8 cellular contexts compared by ENCODE assay signal in the genomic region with DNA sequence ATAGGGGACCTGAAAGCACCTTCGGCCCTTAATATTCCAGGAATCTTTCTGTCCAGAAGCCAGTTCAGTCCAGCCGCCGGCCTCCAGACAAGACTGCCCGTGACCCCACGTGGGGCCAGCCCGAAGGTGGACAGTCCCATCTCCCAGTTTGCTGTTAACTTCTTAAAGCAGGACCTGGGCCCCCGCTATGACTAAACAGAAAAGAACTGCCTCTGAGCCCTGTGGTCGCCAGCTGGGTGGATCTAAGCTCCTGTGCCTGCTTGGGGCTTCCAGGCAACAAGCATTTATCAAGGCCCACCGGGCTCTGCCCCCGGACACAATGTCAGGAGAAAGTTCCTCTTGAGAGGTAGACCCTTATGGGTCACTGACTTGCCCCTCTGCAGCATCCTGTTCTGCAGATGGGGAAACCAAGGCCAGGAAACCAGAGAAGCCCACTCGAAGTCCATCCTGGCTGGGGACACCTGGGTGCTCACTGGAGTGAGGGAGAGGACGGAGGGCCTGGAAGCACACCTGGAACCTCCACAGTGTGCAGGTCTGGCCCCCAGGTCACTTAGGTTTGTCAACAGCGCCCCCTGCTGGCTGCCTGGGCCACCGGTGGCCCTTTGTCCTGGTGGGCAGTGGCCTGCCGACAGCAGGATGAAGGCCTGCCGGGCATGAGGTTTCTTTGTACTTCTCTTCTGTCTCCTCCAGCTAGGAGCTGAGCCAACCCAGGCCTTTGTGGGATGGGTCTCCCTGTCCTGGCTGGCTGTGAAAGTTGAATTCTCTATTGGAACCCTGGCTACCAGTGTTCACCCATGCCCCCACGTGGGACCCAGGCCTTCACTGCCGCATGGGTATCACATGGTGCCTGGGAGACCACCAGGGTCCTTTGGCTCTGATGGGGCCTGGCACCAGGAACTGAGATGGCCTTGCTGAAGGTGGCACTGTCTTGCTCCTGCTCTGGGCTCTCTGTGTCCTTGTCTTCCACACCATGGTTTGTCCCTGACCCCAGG.
DNase-seq lines count a peak whose midpoint lies in the region; ATAC-seq and TF ChIP-seq lines count a peak whose summit lies in the region.

No MANE protein-coding gene starts in this region.

- H3K4me2 ChIP-seq in GM23338 = no peak overlapping the region

- H3K4me3 Mint-ChIP-seq in CD8-positive, alpha-beta T cell = no peak overlapping the region
- no peak overlapping the region for H3K4me3 Mint-ChIP-seq in GM23338
- H3K4me3 Mint-ChIP-seq in activated CD8-positive, alpha-beta T cell treated with anti-CD3 and anti-CD28 coated beads, Interleukin-2, amount 10 ng/mL, durations not matched to agents 7 days and 5 days = no peak overlapping the region

- no peaks in the 10 kb centered on the region for H3K36me3 ChIP-seq in CD8-positive, alpha-beta T cell (ENCODE audit: insufficient read depth, low read length)
- no peaks in the 10 kb centered on the region for H3K36me3 ChIP-seq in GM23338 (ENCODE audit: insufficient read depth)
- H3K36me3 ChIP-seq in effector memory CD4-positive, alpha-beta T cell (ENCODE audit: control insufficient read depth, insufficient read depth, low read length) = peaks cover 5% of the 10 kb centered on the region
- peaks cover 11% of the 10 kb centered on the region for H3K36me3 ChIP-seq in muscle layer of colon (ENCODE audit: insufficient read depth, low read length)

- H3K9me2 ChIP-seq in GM23338 (ENCODE audit: insufficient read depth) = no peaks in the 10 kb centered on the region

- H3K27ac ChIP-seq in CD8-positive, alpha-beta T cell (ENCODE audit: low read depth, low read length) = no peak overlapping the region
- no peak overlapping the region for H3K27ac ChIP-seq in GM23338 (ENCODE audit: low read depth)
- no peak overlapping the region for H3K27ac ChIP-seq in effector memory CD4-positive, alpha-beta T cell (ENCODE audit: insufficient read depth, low read length, poor library complexity, severe bottlenecking)
- peak overlapping the region; percentile 56 for H3K27ac ChIP-seq in muscle layer of colon (ENCODE audit: low read depth, low read length)

- CTCF ChIA-PET in CD8-positive, alpha-beta T cell (lab: Charles Lee) = interaction anchor here (0.6 to 12.1 kb wide), 46 partner anchors 7 to 1186 kb away, joined by 3 to 204 read pairs (median 6); partner anchors contain the start of gene POLR3A
- CTCF ChIA-PET in activated CD8-positive, alpha-beta T cell treated with anti-CD3 and anti-CD28 coated beads, Interleukin-2, amount 10 ng/mL, durations not matched to agents 7 days and 5 days (lab: Charles Lee) = interaction anchor here (0.7 to 4.3 kb wide), 34 partner anchors 9 to 1150 kb away, joined by 3 to 29 read pairs (median 4); no protein-coding TSS in a partner anchor

- H3K4me3 ChIP-seq in CD8-positive, alpha-beta T cell (ENCODE audit: low read depth, low read length) = no peak overlapping the region
- H3K4me3 ChIP-seq in GM23338 = no peak overlapping the region
- no peak overlapping the region for H3K4me3 ChIP-seq in effector memory CD4-positive, alpha-beta T cell (ENCODE audit: insufficient read depth, low read depth, low read length, poor library complexity, severe bottlenecking)
- no peak overlapping the region for H3K4me3 ChIP-seq in muscle layer of colon (ENCODE audit: low read depth in 1 of 2, low read length in 2 of 2)

- H3K27ac Mint-ChIP-seq in CD8-positive, alpha-beta T cell = no peak overlapping the region
- no peak overlapping the region for H3K27ac Mint-ChIP-seq in GM23338
- H3K27ac Mint-ChIP-seq in activated CD8-positive, alpha-beta T cell treated with anti-CD3 and anti-CD28 coated beads, Interleukin-2, amount 10 ng/mL, durations not matched to agents 7 days and 5 days = no peak overlapping the region

- H3K27me3 Mint-ChIP-seq in CD8-positive, alpha-beta T cell (ENCODE audit: low read depth) = no peaks in the 10 kb centered on the region
- H3K27me3 Mint-ChIP-seq in GM23338 (ENCODE audit: insufficient read depth, low read depth, poor library complexity) = peaks cover 7% of the 10 kb centered on the region
- no peaks in the 10 kb centered on the region for H3K27me3 Mint-ChIP-seq in activated CD8-positive, alpha-beta T cell treated with anti-CD3 and anti-CD28 coated beads, Interleukin-2, amount 10 ng/mL, durations not matched to agents 7 days and 5 days (ENCODE audit: low read depth)

- H3K9me3 Mint-ChIP-seq in CD8-positive, alpha-beta T cell = no peaks in the 10 kb centered on the region
- no peaks in the 10 kb centered on the region for H3K9me3 Mint-ChIP-seq in GM23338
- no peaks in the 10 kb centered on the region for H3K9me3 Mint-ChIP-seq in activated CD8-positive, alpha-beta T cell treated with anti-CD3 and anti-CD28 coated beads, Interleukin-2, amount 10 ng/mL, durations not matched to agents 7 days and 5 days (ENCODE audit: insufficient read depth)

- peak; percentile 46 to 89 (median 71) for DNase-seq in CD8-positive, alpha-beta T cell
- DNase-seq in GM23338 (ENCODE audit: low spot score) = peak; percentile 88
- peak; percentile 4 for DNase-seq in NCI-H345 treated with DMSO at 0.1 percent for 48 hours (lab: John Stamatoyannopoulos, UW; ENCODE audit: unreplicated experiment)
- peak; percentile 81 for DNase-seq in activated CD8-positive, alpha-beta T cell treated with anti-CD3 and anti-CD28 coated beads, Interleukin-2, amount 10 ng/mL, durations not matched to agents 7 days and 5 days
- peak; percentile 33 to 63 (median 54) for DNase-seq in effector memory CD4-positive, alpha-beta T cell
- peak; percentile 49 to 61 for DNase-seq in stimulated activated CD8-positive, alpha-beta memory T cell treated with anti-CD3 and anti-CD28 coated beads, Interleukin-7, amount 100 ng/mL, for 1 hour (ENCODE audit: low read depth in 2 of 2)

- intact Hi-C loops in CD8-positive, alpha-beta T cell (cut with DNase I, micrococcal nuclease) = loop anchor here (1.0 to 10.0 kb wide), 9 partner anchors 129 to 1482 kb away; partner anchors contain the start of gene ZMIZ1 (in 1 of the 2)

- H3K4me1 Mint-ChIP-seq in CD8-positive, alpha-beta T cell (ENCODE audit: low read depth) = no peaks in the 10 kb centered on the region
- peaks cover 10% of the 10 kb centered on the region for H3K4me1 Mint-ChIP-seq in GM23338
- no peaks in the 10 kb centered on the region for H3K4me1 Mint-ChIP-seq in activated CD8-positive, alpha-beta T cell treated with anti-CD3 and anti-CD28 coated beads, Interleukin-2, amount 10 ng/mL, durations not matched to agents 7 days and 5 days (ENCODE audit: low read depth)

- peaks cover 2% of the 10 kb centered on the region for H3K36me3 Mint-ChIP-seq in CD8-positive, alpha-beta T cell
- H3K36me3 Mint-ChIP-seq in GM23338 (ENCODE audit: low read depth) = peaks cover 3% of the 10 kb centered on the region; the same call in 2 of the 3 replicates
- no peaks in the 10 kb centered on the region for H3K36me3 Mint-ChIP-seq in activated CD8-positive, alpha-beta T cell treated with anti-CD3 and anti-CD28 coated beads, Interleukin-2, amount 10 ng/mL, durations not matched to agents 7 days and 5 days (ENCODE audit: low read depth)

- POLR2A ChIA-PET in CD8-positive, alpha-beta T cell (lab: Charles Lee) = no interaction called here
- POLR2A ChIA-PET in activated CD8-positive, alpha-beta T cell treated with anti-CD3 and anti-CD28 coated beads, Interleukin-2, amount 10 ng/mL, durations not matched to agents 7 days and 5 days (lab: Charles Lee) = no interaction called here

- H3F3A ChIP-seq in GM23338 (replicated peaks; ENCODE audit: low read depth) = no peaks in the 10 kb centered on the region; the same call in 1 of the 2 replicates

- no peaks in the 10 kb centered on the region for H3K9me3 ChIP-seq in CD8-positive, alpha-beta T cell (ENCODE audit: low read length)
- H3K9me3 ChIP-seq in effector memory CD4-positive, alpha-beta T cell (ENCODE audit: control insufficient read depth, low read length) = no peaks in the 10 kb centered on the region
- no peaks in the 10 kb centered on the region for H3K9me3 ChIP-seq in muscle layer of colon (ENCODE audit: low read length)

- H3K79me2 ChIP-seq in GM23338 (replicated peaks; ENCODE audit: insufficient read depth) = no peaks in the 10 kb centered on the region

- H3K9ac ChIP-seq in muscle layer of colon (ENCODE audit: low read length) = no peak overlapping the region

- H3K4me1 ChIP-seq in CD8-positive, alpha-beta T cell (ENCODE audit: insufficient read depth, low read length) = peaks cover 4% of the 10 kb centered on the region
- H3K4me1 ChIP-seq in GM23338 (ENCODE audit: insufficient read depth) (no peaks in the 10 kb centered on the region), muscle layer of colon (ENCODE audit: insufficient read depth, low read length) (peaks cover 43% of the 10 kb centered on the region)
- H3K4me1 ChIP-seq in effector memory CD4-positive, alpha-beta T cell (ENCODE audit: control insufficient read depth, insufficient read depth, low read length, poor library complexity, severe bottlenecking) = no peaks in the 10 kb centered on the region

- ATAC-seq in CD8-positive, alpha-beta T cell = no peak
- ATAC-seq in GM23338 = peak; percentile 72
- peak; percentile 74 for ATAC-seq in activated CD8-positive, alpha-beta T cell treated with anti-CD3 and anti-CD28 coated beads, Interleukin-2, amount 10 ng/mL, durations not matched to agents 7 days and 5 days
- no peak for ATAC-seq in GM21619 (IDR thresholded peaks at IDR 0.05; ENCODE audit: unreplicated experiment)

- TF ChIP-seq CTCF in CD8-positive, alpha-beta T cell (IDR thresholded peaks at IDR 0.05) = peak; percentile 78
- TF ChIP-seq CTCF in GM23338 (conservative IDR thresholded peaks at IDR 0.05; ENCODE audit: low read depth in 2 of 2) = peak; percentile 84 to 95

- H4K20me1 ChIP-seq in GM23338 (replicated peaks; ENCODE audit: insufficient read depth) = peaks cover 11% of the 10 kb centered on the region; the same call in 1 of the 2 replicates

- no peaks in the 10 kb centered on the region for H3K27me3 ChIP-seq in CD8-positive, alpha-beta T cell (ENCODE audit: insufficient read depth, low read length)
- H3K27me3 ChIP-seq in GM23338 (ENCODE audit: insufficient read depth) = no peaks in the 10 kb centered on the region
- H3K27me3 ChIP-seq in effector memory CD4-positive, alpha-beta T cell (replicated peaks; ENCODE audit: control insufficient read depth, insufficient read depth, low read length, poor library complexity, severe bottlenecking) = no peaks in the 10 kb centered on the region
- H3K27me3 ChIP-seq in muscle layer of colon (ENCODE audit: control insufficient read depth in 1 of 2, insufficient read depth in 2 of 2, low read length in 2 of 2) = no peaks in the 10 kb centered on the region

- no peak overlapping the region for H2AFZ ChIP-seq in GM23338

TF ChIP-seq in GM23338, 12 proteins besides CTCF, POLR2A, EP300 and RAD21 (continues in another document):
- TF ChIP-seq, protein P1, sequence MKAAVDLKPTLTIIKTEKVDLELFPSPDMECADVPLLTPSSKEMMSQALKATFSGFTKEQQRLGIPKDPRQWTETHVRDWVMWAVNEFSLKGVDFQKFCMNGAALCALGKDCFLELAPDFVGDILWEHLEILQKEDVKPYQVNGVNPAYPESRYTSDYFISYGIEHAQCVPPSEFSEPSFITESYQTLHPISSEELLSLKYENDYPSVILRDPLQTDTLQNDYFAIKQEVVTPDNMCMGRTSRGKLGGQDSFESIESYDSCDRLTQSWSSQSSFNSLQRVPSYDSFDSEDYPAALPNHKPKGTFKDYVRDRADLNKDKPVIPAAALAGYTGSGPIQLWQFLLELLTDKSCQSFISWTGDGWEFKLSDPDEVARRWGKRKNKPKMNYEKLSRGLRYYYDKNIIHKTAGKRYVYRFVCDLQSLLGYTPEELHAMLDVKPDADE (IDR thresholded peaks at IDR 0.05) = no peak
- TF ChIP-seq NANOG (IDR thresholded peaks at IDR 0.05; ENCODE audit: borderline replicate concordance) = no peak

Comparison
In these comparisons a context has a peak if more than half of its experiments do, and no peak if none do; other contexts are left out.
1. ATAC-seq: peak in GM23338 (single experiment) and activated CD8-positive, alpha-beta T cell treated with anti-CD3 and anti-CD28 coated beads, Interleukin-2, amount 10 ng/mL, durations not matched to agents 7 days and 5 days (single experiment); none in CD8-positive, alpha-beta T cell (single experiment) and GM21619 (single experiment).
2. DNase-seq: peak in every context shown above with its lines; median percentile 88 in GM23338; 81 in activated CD8-positive, alpha-beta T cell treated with anti-CD3 and anti-CD28 coated beads, Interleukin-2, amount 10 ng/mL, durations not matched to agents 7 days and 5 days; 71 in CD8-positive, alpha-beta T cell; 55 in stimulated activated CD8-positive, alpha-beta memory T cell treated with anti-CD3 and anti-CD28 coated beads, Interleukin-7, amount 100 ng/mL, for 1 hour; 54 in effector memory CD4-positive, alpha-beta T cell; 4 in NCI-H345 treated with DMSO at 0.1 percent for 48 hours.